In the genomic region with DNA sequence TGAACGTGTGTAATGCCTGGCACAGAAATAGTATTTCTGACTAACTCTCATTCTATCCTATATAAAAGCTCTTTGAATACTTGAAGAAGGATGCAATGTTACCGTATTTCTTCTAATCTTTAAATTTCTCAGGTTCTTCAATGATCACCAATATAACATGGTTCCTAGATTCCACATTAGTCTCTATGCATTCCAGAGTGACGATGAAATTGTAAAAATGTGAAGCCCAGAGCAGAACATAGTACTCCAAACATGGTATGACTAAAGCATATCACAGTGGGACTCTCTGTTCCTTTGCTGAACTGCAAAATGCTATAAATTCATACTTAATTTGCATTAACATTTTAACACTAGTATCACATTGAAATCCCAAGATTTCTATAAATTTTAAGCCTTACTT, we compare ENCODE assay signal across 15 cellular contexts.
DNase-seq lines count a peak whose midpoint lies in the region; TF ChIP-seq lines count a peak whose summit lies in the region.
"Had no signal": no experiment of that assay in that cellular context is flagged by ENCODE, and none has a peak within 500 bp of the region (broad histone marks: within the 10 kb centered on the region; RNA-seq: fewer than 3 reads in every experiment).

No MANE protein-coding gene starts in this region.

- peaks cover 7% of the 10 kb centered on the region; the same call in 1 of the 2 replicates for H3K9me3 ChIP-seq in SK-N-MC (ENCODE audit: low read depth, low read length)
- no peaks in the 10 kb centered on the region for H3K9me3 ChIP-seq in OCI-LY7 (ENCODE audit: low read length)
- H3K9me3 ChIP-seq: BLaER1 had no signal

- H3K36me3 ChIP-seq in SK-N-MC (ENCODE audit: insufficient read depth, low read length) = peaks cover 11% of the 10 kb centered on the region
- no peaks in the 10 kb centered on the region for H3K36me3 ChIP-seq in OCI-LY7 (ENCODE audit: insufficient read depth, low read length)
- H3K36me3 ChIP-seq: BLaER1 had no signal

- H3K27ac ChIP-seq in SK-N-MC = 0 out of 2 replicates have a peak overlapping the region, but pooled peaks have one; percentile 32
- no peak overlapping the region for H3K27ac ChIP-seq in OCI-LY7 (ENCODE audit: low read depth, low read length, poor library complexity, severe bottlenecking)
- H3K27ac ChIP-seq: BLaER1 had no signal

- POLR2A ChIA-PET in OCI-LY7 (lab: Charles Lee) = no interaction called here

- H3K4me3 ChIP-seq in SK-N-MC = no peak overlapping the region
- H3K4me3 ChIP-seq in OCI-LY7 (ENCODE audit: low read depth, low read length, poor library complexity, severe bottlenecking) = no peak overlapping the region
- H3K4me3 ChIP-seq: BLaER1 had no signal

- H4K20me1 ChIP-seq in OCI-LY7 (ENCODE audit: insufficient read depth, low read length) = no peaks in the 10 kb centered on the region
- H4K20me1 ChIP-seq: BLaER1 had no signal

- H3K9me2 ChIP-seq in OCI-LY7 (ENCODE audit: insufficient read depth, low read length) = no peaks in the 10 kb centered on the region

- no TSS peak for BruUV-seq in OCI-LY7 (replicated peaks; lab: Mats Ljungman, UMichigan)

- intact Hi-C loops in OCI-LY7 (cut with micrococcal nuclease; ENCODE audit: unreplicated experiment) = no loop called here

- H3K9ac ChIP-seq in SK-N-MC (ENCODE audit: insufficient read length) = no peak overlapping the region
- H3K9ac ChIP-seq: BLaER1 had no signal

- H3K4me2 ChIP-seq in OCI-LY7 (ENCODE audit: low read length) = no peak overlapping the region
- H3K4me2 ChIP-seq: BLaER1 had no signal

- DNase-seq in HS-5 (ENCODE audit: low read depth) = peak; percentile 60
- no peak for DNase-seq in SK-N-MC (ENCODE audit: low read depth, low spot score)
- peak; percentile 31 for DNase-seq in fibroblast of peridontal ligament (ENCODE audit: extremely low read depth)
- DNase-seq in superior temporal gyrus (ENCODE audit: extremely low spot score) = peak; percentile 34
- no peak for DNase-seq in OCI-LY7 (ENCODE audit: low spot score)
- no peak for DNase-seq in activated CD8-positive, alpha-beta memory T cell treated with anti-CD3 and anti-CD28 coated beads, Interleukin-2, amount 50 U/mL, for 4 hours
- DNase-seq in NCI-H774 (lab: John Stamatoyannopoulos, UW) = no peak
- DNase-seq: GOT3; MV-4-11; NCI-H1417 treated with DMSO at 0.1 percent for 48 hours; NCI-H2029 treated with DMSO at 0.1 percent for 48 hours; NCI-H526; NK-92 treated with Interleukin-12 subunit alpha and Interleukin-12 subunit beta, amount 100 ng/mL, for 24 hours; SHP77 had no signal

- H2AFZ ChIP-seq in OCI-LY7 (ENCODE audit: low read length) = no peak overlapping the region

- H3K79me2 ChIP-seq in OCI-LY7 (ENCODE audit: insufficient read depth, low read depth, low read length) = no peaks in the 10 kb centered on the region

- H3K4me1 ChIP-seq in OCI-LY7 (ENCODE audit: insufficient read depth, low read length, poor library complexity, severe bottlenecking) = no peaks in the 10 kb centered on the region
- H3K4me1 ChIP-seq: BLaER1 had no signal

- TF ChIP-seq CTCF in OCI-LY7 (conservative IDR thresholded peaks at IDR 0.05; ENCODE audit: low read length) = no peak

- CTCF ChIA-PET in OCI-LY7 (lab: Charles Lee; ENCODE audit: unreplicated experiment) = no interaction called here

Comparison
In these comparisons a context has a peak if more than half of its experiments do, and no peak if none do; other contexts are left out.
1. DNase-seq: peak in HS-5 (single experiment), fibroblast of peridontal ligament (single experiment) and superior temporal gyrus (single experiment); none in SK-N-MC (single experiment), OCI-LY7 (single experiment), activated CD8-positive, alpha-beta memory T cell treated with anti-CD3 and anti-CD28 coated beads, Interleukin-2, amount 50 U/mL, for 4 hours (single experiment) and NCI-H774 (single experiment).